Comparison of ENCODE assay signal across 15 cellular contexts in genomic region chr11:122207921-122208764, GRCh38.
DNase-seq lines count a peak whose midpoint lies in the region; ATAC-seq, FAIRE-seq and TF ChIP-seq lines count a peak whose summit lies in the region.
"Had no signal": no experiment of that assay in that cellular context is flagged by ENCODE, and none has a peak within 500 bp of the region (broad histone marks: within the 10 kb centered on the region; RNA-seq: fewer than 3 reads in every experiment).

No MANE protein-coding gene starts in this region.

- peaks cover 0 to 3% (median 0%) of the 10 kb centered on the region in 11 donors for H3K9me3 Mint-ChIP-seq in naive thymus-derived CD4-positive, alpha-beta T cell
- H3K9me3 Mint-ChIP-seq in activated CD4-positive, alpha-beta memory T cell treated with anti-CD3 and anti-CD28 coated beads, Interleukin-2, amount 10 ng/mL, durations not matched to agents 7 days and 5 days, result no peaks in the 10 kb centered on the region
- H3K9me3 Mint-ChIP-seq: activated B cell treated with CpG ODN at 0.5 μM for 24 hours, memory B cell had no signal

- H3K9ac ChIP-seq in kidney (ENCODE audit: low read length in 2 of 2), result no peak overlapping the region

- peaks cover 4 to 16% of the 10 kb centered on the region in 2 donors for H3K4me1 ChIP-seq in kidney (ENCODE audit: control insufficient read depth in 1 of 2, insufficient read depth in 1 of 2, low read depth in 1 of 2, low read length in 2 of 2)
- H3K4me1 ChIP-seq in suprapubic skin, result peaks cover 44% of the 10 kb centered on the region
- no peaks in the 10 kb centered on the region for H3K4me1 ChIP-seq in naive thymus-derived CD4-positive, alpha-beta T cell (ENCODE audit: control insufficient read depth in 2 of 2, insufficient read depth in 2 of 2, low read length in 2 of 2)

- CTCF ChIA-PET in naive thymus-derived CD4-positive, alpha-beta T cell (lab: Charles Lee), result no interaction called here
- CTCF ChIA-PET in activated CD4-positive, alpha-beta memory T cell treated with anti-CD3 and anti-CD28 coated beads, Interleukin-2, amount 10 ng/mL, durations not matched to agents 7 days and 5 days (lab: Charles Lee), result no interaction called here

- H3K27me3 ChIP-seq in suprapubic skin, result no peaks in the 10 kb centered on the region
- H3K27me3 ChIP-seq in naive thymus-derived CD4-positive, alpha-beta T cell (ENCODE audit: control insufficient read depth in 2 of 2, insufficient read depth in 2 of 2, low read length in 2 of 2), result no peaks in the 10 kb centered on the region

- intact Hi-C loops in kidney (cut with DNase I), result no loop called here
- intact Hi-C loops in naive thymus-derived CD4-positive, alpha-beta T cell (cut with micrococcal nuclease), result loop anchor here in 1 of 2 donors (10.0 kb wide), 1 partner anchor 883 kb away; no protein-coding TSS in a partner anchor

- H3K27ac ChIP-seq in kidney (ENCODE audit: low read depth in 2 of 2, low read length in 2 of 2), result peak overlapping the region in 1 of 2 donors; percentile 71
- H3K27ac ChIP-seq in suprapubic skin, result peak overlapping the region; percentile 2
- no peak overlapping the region for H3K27ac ChIP-seq in naive thymus-derived CD4-positive, alpha-beta T cell (ENCODE audit: low read depth, low read length)

- no peaks in the 10 kb centered on the region for H3K36me3 Mint-ChIP-seq in naive thymus-derived CD4-positive, alpha-beta T cell
- H3K36me3 Mint-ChIP-seq in activated CD4-positive, alpha-beta memory T cell treated with anti-CD3 and anti-CD28 coated beads, Interleukin-2, amount 10 ng/mL, durations not matched to agents 7 days and 5 days (ENCODE audit: low read depth), result no peaks in the 10 kb centered on the region
- H3K36me3 Mint-ChIP-seq: memory B cell had no signal

- no peak for TF ChIP-seq CTCF in GM12865 (IDR thresholded peaks at IDR 0.05; ENCODE audit: insufficient read depth, low read depth, low read length, missing control alignments)
- no peak for TF ChIP-seq CTCF in cardiac fibroblast (IDR thresholded peaks at IDR 0.05; ENCODE audit: low read depth, low read length)
- TF ChIP-seq CTCF in kidney (IDR thresholded peaks at IDR 0.05; ENCODE audit: borderline replicate concordance, extremely low read depth, insufficient read depth), result no peak
- no peak for TF ChIP-seq CTCF in suprapubic skin (IDR thresholded peaks at IDR 0.05)

- H3K4me3 Mint-ChIP-seq in naive thymus-derived CD4-positive, alpha-beta T cell, result no peak overlapping the region
- no peak overlapping the region for H3K4me3 Mint-ChIP-seq in activated CD4-positive, alpha-beta memory T cell treated with anti-CD3 and anti-CD28 coated beads, Interleukin-2, amount 10 ng/mL, durations not matched to agents 7 days and 5 days
- H3K4me3 Mint-ChIP-seq: activated B cell treated with CpG ODN at 0.5 μM for 24 hours, memory B cell had no signal

- H3K9me3 ChIP-seq in kidney (ENCODE audit: control insufficient read depth in 1 of 2, low read length in 2 of 2), result no peaks in the 10 kb centered on the region
- H3K9me3 ChIP-seq in suprapubic skin, result no peaks in the 10 kb centered on the region
- H3K9me3 ChIP-seq in naive thymus-derived CD4-positive, alpha-beta T cell (ENCODE audit: control insufficient read depth in 2 of 3, low read length in 3 of 3), result no peaks in the 10 kb centered on the region

- H3K36me3 ChIP-seq in kidney (ENCODE audit: control insufficient read depth in 1 of 2, insufficient read depth in 2 of 2, low read length in 2 of 2) (no peaks in the 10 kb centered on the region), suprapubic skin (no peaks in the 10 kb centered on the region)
- H3K36me3 ChIP-seq in naive thymus-derived CD4-positive, alpha-beta T cell (ENCODE audit: control insufficient read depth in 2 of 3, insufficient read depth in 3 of 3, low read length in 3 of 3), result no peaks in the 10 kb centered on the region

- 57% methylated on average over 8 of the region's 8 CpGs for WGBS in suprapubic skin

- ATAC-seq in naive thymus-derived CD4-positive, alpha-beta T cell, result no peak
- no peak for ATAC-seq in HG03565 (IDR thresholded peaks at IDR 0.05; ENCODE audit: unreplicated experiment)

- TF ChIP-seq EP300 in suprapubic skin (IDR thresholded peaks at IDR 0.05), result no peak

- H3K4me1 Mint-ChIP-seq in naive thymus-derived CD4-positive, alpha-beta T cell, result peaks cover 0 to 7% (median 0%) of the 10 kb centered on the region in 7 donors
- no peaks in the 10 kb centered on the region for H3K4me1 Mint-ChIP-seq in activated CD4-positive, alpha-beta memory T cell treated with anti-CD3 and anti-CD28 coated beads, Interleukin-2, amount 10 ng/mL, durations not matched to agents 7 days and 5 days
- H3K4me1 Mint-ChIP-seq: activated B cell treated with CpG ODN at 0.5 μM for 24 hours, memory B cell had no signal

- TF ChIP-seq POLR2A in suprapubic skin (IDR thresholded peaks at IDR 0.05), result no peak

- DNase-seq in GM12865 (ENCODE audit: low read depth), result peak; percentile 4
- DNase-seq in cardiac fibroblast (ENCODE audit: low read depth in 2 of 2), result peak; percentile 67 to 91
- no peak for DNase-seq in kidney
- DNase-seq in suprapubic skin (ENCODE audit: low spot score in 2 of 2), result no peak
- DNase-seq in naive thymus-derived CD4-positive, alpha-beta T cell, result no peak
- DNase-seq in stimulated activated CD4-positive, alpha-beta T cell treated with anti-CD3 and anti-CD28 coated beads, Interleukin-4, amount 100 ng/mL, for 1 hour, result no peak
- DNase-seq in activated CD4-positive, alpha-beta memory T cell treated with anti-CD3 and anti-CD28 coated beads, Interleukin-2, amount 10 ng/mL, durations not matched to agents 7 days and 5 days, result no peak
- DNase-seq: activated B cell treated with CpG ODN at 0.5 μM for 24 hours; activated T-cell treated with anti-CD3 and anti-CD28 coated beads, Interleukin-2, amount 50 U/mL, for 48 hours; cortex of kidney; NCI-H510A treated with DMSO at 0.1 percent for 48 hours; SHP77 treated with DMSO at 0.1 percent for 48 hours had no signal

- H3K27ac Mint-ChIP-seq in naive thymus-derived CD4-positive, alpha-beta T cell, result no peak overlapping the region
- H3K27ac Mint-ChIP-seq in activated CD4-positive, alpha-beta memory T cell treated with anti-CD3 and anti-CD28 coated beads, Interleukin-2, amount 10 ng/mL, durations not matched to agents 7 days and 5 days, result no peak overlapping the region
- H3K27ac Mint-ChIP-seq: activated B cell treated with CpG ODN at 0.5 μM for 24 hours, memory B cell had no signal

- peak; percentile 53 for FAIRE-seq in kidney (lab: Jason Lieb, UNC)
- FAIRE-seq: GM12892 had no signal

- POLR2A ChIA-PET in naive thymus-derived CD4-positive, alpha-beta T cell (lab: Charles Lee), result interaction anchor here (0.8 kb wide), 1 partner anchor 17 kb away, joined by 3 read pairs; no protein-coding TSS in a partner anchor
- POLR2A ChIA-PET in activated CD4-positive, alpha-beta memory T cell treated with anti-CD3 and anti-CD28 coated beads, Interleukin-2, amount 10 ng/mL, durations not matched to agents 7 days and 5 days (lab: Charles Lee), result no interaction called here

- H3K4me3 ChIP-seq in GM12865 (ENCODE audit: low read depth, low read length) (no peak overlapping the region), cardiac fibroblast (replicated peaks in 1 of 2; ENCODE audit: low read depth in 2 of 2, low read length in 2 of 2) (peak overlapping the region; percentile 33), kidney (ENCODE audit: low read length in 2 of 2) (no peak overlapping the region), suprapubic skin (no peak overlapping the region)
- no peak overlapping the region for H3K4me3 ChIP-seq in naive thymus-derived CD4-positive, alpha-beta T cell (ENCODE audit: low read length)

- peaks cover 15 to 46% (median 35%) of the 10 kb centered on the region in 5 donors for H3K27me3 Mint-ChIP-seq in naive thymus-derived CD4-positive, alpha-beta T cell
- H3K27me3 Mint-ChIP-seq in activated CD4-positive, alpha-beta memory T cell treated with anti-CD3 and anti-CD28 coated beads, Interleukin-2, amount 10 ng/mL, durations not matched to agents 7 days and 5 days, result peaks cover 10% of the 10 kb centered on the region

Comparison
In these comparisons a context has a peak if more than half of its experiments do, and no peak if none do; other contexts are left out.
1. DNase-seq: peak in GM12865 (single experiment) and cardiac fibroblast (2 of 2); none in kidney (single experiment), suprapubic skin (0 of 2), naive thymus-derived CD4-positive, alpha-beta T cell (0 of 9), stimulated activated CD4-positive, alpha-beta T cell treated with anti-CD3 and anti-CD28 coated beads, Interleukin-4, amount 100 ng/mL, for 1 hour (single experiment) and activated CD4-positive, alpha-beta memory T cell treated with anti-CD3 and anti-CD28 coated beads, Interleukin-2, amount 10 ng/mL, durations not matched to agents 7 days and 5 days (single experiment).
2. H3K4me3 ChIP-seq: peak in cardiac fibroblast (2 of 2); none in GM12865 (single experiment), kidney (0 of 2), suprapubic skin (single experiment) and naive thymus-derived CD4-positive, alpha-beta T cell (single experiment).